19 cellular contexts compared by ENCODE assay signal in genomic region chr6:56347526-56347925, GRCh38.
DNase-seq lines count a peak whose midpoint lies in the region; ATAC-seq and TF ChIP-seq lines count a peak whose summit lies in the region.
"Had no signal": no experiment of that assay in that cellular context is flagged by ENCODE, and none has a peak within 500 bp of the region (broad histone marks: within the 10 kb centered on the region; RNA-seq: fewer than 3 reads in every experiment).

No MANE protein-coding gene starts in this region.

- no peaks in the 10 kb centered on the region for H3K36me3 ChIP-seq in skeletal muscle satellite cell (ENCODE audit: insufficient read depth, low read length)
- H3K36me3 ChIP-seq: colonic mucosa, esophagus squamous epithelium had no signal

- H3K9me3 ChIP-seq in skeletal muscle satellite cell (replicated peaks; ENCODE audit: low read length) = no peaks in the 10 kb centered on the region
- H3K9me3 ChIP-seq: colonic mucosa, esophagus squamous epithelium had no signal

- no peaks in the 10 kb centered on the region for H3K27me3 ChIP-seq in skeletal muscle satellite cell (ENCODE audit: control insufficient read depth, insufficient read depth, low read length)
- H3K27me3 ChIP-seq: colonic mucosa, esophagus squamous epithelium had no signal

- peak overlapping the region; percentile 3 for H3K27ac ChIP-seq in epithelial cell of prostate
- H3K27ac ChIP-seq: colonic mucosa, esophagus squamous epithelium, HL-60 had no signal

- H3K4me1 ChIP-seq in skeletal muscle satellite cell (ENCODE audit: control insufficient read depth, insufficient read depth, low read length) = peaks cover 35% of the 10 kb centered on the region
- H3K4me1 ChIP-seq: colonic mucosa, esophagus squamous epithelium had no signal

- in situ Hi-C loops in GM13976 (cut with MboI; ENCODE audit: low sequenced_read_pairs, unreplicated experiment) = no loop called here

- peak overlapping the region; percentile 8 for H3K9ac ChIP-seq in skeletal muscle satellite cell (ENCODE audit: low read depth, low read length)

- ATAC-seq in HG02642 (IDR thresholded peaks at IDR 0.05; ENCODE audit: poor library complexity, unreplicated experiment) = no peak
- ATAC-seq: HepG2; right cardiac atrium; stimulated activated naive CD8-positive, alpha-beta T cell treated with anti-CD3 and anti-CD28 coated beads, Interleukin-15, Interleukin-2, amounts not matched to agents 100 U/mL and 50 U/mL, for 24 hours had no signal

- peak overlapping the region; percentile 9 for H3K4me2 ChIP-seq in skeletal muscle satellite cell (ENCODE audit: low read length)

- no peak overlapping the region for H3K4me3 ChIP-seq in skeletal muscle satellite cell (ENCODE audit: low read length)
- H3K4me3 ChIP-seq: colonic mucosa, esophagus squamous epithelium had no signal

- no peak for TF ChIP-seq CTCF in GM13976 (IDR thresholded peaks at IDR 0.05; ENCODE audit: borderline replicate concordance, control extremely low read depth, extremely low read depth, insufficient read depth, missing control alignments)

- peak; percentile 32 for DNase-seq in GM03348 (ENCODE audit: low spot score)
- DNase-seq in RPMI7951 (ENCODE audit: low read depth) = peak; percentile 40
- DNase-seq in epithelial cell of prostate (ENCODE audit: low read depth, low spot score) = no peak
- no peak for DNase-seq in activated naive CD4-positive, alpha-beta T cell (lab: John Stamatoyannopoulos, UW)
- DNase-seq in GM13976 (ENCODE audit: low spot score) = no peak
- DNase-seq: activated CD8-positive, alpha-beta memory T cell treated with anti-CD3 and anti-CD28 coated beads, Interleukin-2, amount 50 U/mL, for 4 hours; activated naive CD8-positive, alpha-beta T cell treated with anti-CD3 and anti-CD28 coated beads for 36 hours; CD4-positive, alpha-beta memory T cell; colonic mucosa; esophagus squamous epithelium; NCI-H1092; NCI-H187 treated with DMSO at 0.1 percent for 48 hours; NCI-H69; right cardiac atrium; stimulated activated naive CD8-positive, alpha-beta T cell treated with anti-CD3 and anti-CD28 coated beads, Interleukin-15, Interleukin-2, amounts not matched to agents 100 U/mL and 50 U/mL, for 24 hours had no signal

Comparison
In these comparisons a context has a peak if more than half of its experiments do, and no peak if none do; other contexts are left out.
1. DNase-seq: peak in GM03348 (single experiment) and RPMI7951 (single experiment); none in epithelial cell of prostate (single experiment), activated naive CD4-positive, alpha-beta T cell (0 of 4) and GM13976 (single experiment).